8 cellular contexts compared by ENCODE assay signal in genomic region chr3:11719406-11720219, GRCh38.
DNase-seq lines count a peak whose midpoint lies in the region; ATAC-seq, FAIRE-seq and TF ChIP-seq lines count a peak whose summit lies in the region.

No MANE protein-coding gene starts in this region.

- peak overlapping the region; percentile 3 for H3K27ac ChIP-seq in angular gyrus (ENCODE audit: low read depth, low read length)
- peak overlapping the region; percentile 94 to 96 for H3K27ac ChIP-seq in prostate gland

- WGBS in prostate gland: under 1% methylated on average over 74 of the region's 105 CpGs

- no peaks in the 10 kb centered on the region for H3K9me3 ChIP-seq in prostate gland

- peak; percentile 58 for FAIRE-seq in urothelium cell line (lab: Jason Lieb, UNC)

- TF ChIP-seq RAD21 in Ishikawa (IDR thresholded peaks at IDR 0.05; ENCODE audit: low read depth): no peak

- TF ChIP-seq POLR2A in prostate gland (IDR thresholded peaks at IDR 0.05): peak; percentile 79

- H3K27me3 ChIP-seq in prostate gland (replicated peaks; ENCODE audit: insufficient read depth): no peaks in the 10 kb centered on the region

- TF ChIP-seq EP300 in Ishikawa (IDR thresholded peaks at IDR 0.05; ENCODE audit: borderline replicate concordance): peak; percentile 20; the same call in 1 of the 2 replicates

- intact Hi-C loops in left ventricle myocardium superior (cut with micrococcal nuclease): no loop called here
- intact Hi-C loops in prostate gland (cut with DNase I): loop anchor here (10.0 kb wide), 1 partner anchor 335 kb away; no protein-coding TSS in a partner anchor

- CTCF ChIA-PET in T-cell (lab: Charles Lee): interaction anchor here in 1 of 2 donors (0.6 kb wide), 1 partner anchor 85 kb away, joined by 3 read pairs; no protein-coding TSS in a partner anchor

- ATAC-seq in GM21576 (IDR thresholded peaks at IDR 0.05; ENCODE audit: unreplicated experiment) (peak; percentile 58), T-cell (replicated peaks in 1 of 4) (peak; percentile 67 to 83 (median 74)), left ventricle myocardium superior (peak; percentile 85)

- H3K4me3 ChIP-seq in prostate gland: peak overlapping the region; percentile 84 to 95

- no peaks in the 10 kb centered on the region for H3K4me1 ChIP-seq in prostate gland (replicated peaks)

- H3K36me3 ChIP-seq in prostate gland: no peaks in the 10 kb centered on the region

- no peak overlapping the region for H3K27ac Mint-ChIP-seq in T-cell

- H3K4me1 Mint-ChIP-seq in T-cell: peaks cover 17 to 26% (median 24%) of the 10 kb centered on the region in 3 donors

- no peak for TF ChIP-seq CTCF in prostate gland (IDR thresholded peaks at IDR 0.05)

- H3K27me3 Mint-ChIP-seq in T-cell: peaks cover 1 to 6% of the 10 kb centered on the region in 2 donors

- H3K9me3 Mint-ChIP-seq in T-cell: no peaks in the 10 kb centered on the region

- H3K4me3 Mint-ChIP-seq in T-cell: peak overlapping the region; percentile 66 to 97 (median 73)

- DNase-seq in DMS53 (lab: John Stamatoyannopoulos, UW): peak; percentile 86
- peak; percentile 43 to 82 (median 64) for DNase-seq in T-cell
- DNase-seq in left ventricle myocardium superior: peak; percentile 84
- peak; percentile 96 for DNase-seq in prostate gland (ENCODE audit: low spot score)
- DNase-seq in urothelium cell line (ENCODE audit: low spot score): peak; percentile 93

- POLR2A ChIA-PET in T-cell (lab: Charles Lee): interaction anchor here in 1 of 2 donors (0.6 kb wide), 1 partner anchor 80 kb away, joined by 3 read pairs; no protein-coding TSS in a partner anchor

- H3K36me3 Mint-ChIP-seq in T-cell: no peaks in the 10 kb centered on the region

TF ChIP-seq in Ishikawa, 13 proteins besides CTCF, POLR2A, EP300 and RAD21:
- TF ChIP-seq TCF12 (IDR thresholded peaks at IDR 0.05; ENCODE audit: low read depth): peak; percentile 6; the same call in 1 of the 2 replicates
- TF ChIP-seq MAX (IDR thresholded peaks at IDR 0.05): peak; percentile 13
- TF ChIP-seq NFIC (IDR thresholded peaks at IDR 0.05): peak; percentile 34; the same call in 1 of the 2 replicates
- no peak for TF ChIP-seq CREB1 (IDR thresholded peaks at IDR 0.05; ENCODE audit: low read depth)
- TF ChIP-seq EGR1 (IDR thresholded peaks at IDR 0.05): peak; percentile 6; the same call in 1 of the 2 replicates
- peak; percentile 93 for TF ChIP-seq TEAD4 (IDR thresholded peaks at IDR 0.05)

Comparison
In these comparisons a context has a peak if more than half of its experiments do, and no peak if none do; other contexts are left out.
1. Peak in every context shown above with its lines: DNase-seq, ATAC-seq, H3K4me3 ChIP-seq and H3K27ac ChIP-seq.